In genomic region chr10:129531195-129531968, GRCh38 we compare ENCODE assay signal across 10 cellular contexts.
A peak's percentile ranks its signal among the peaks of the same experiment; 100 is the strongest.
DNase-seq lines count a peak whose midpoint lies in the region; ATAC-seq and TF ChIP-seq lines count a peak whose summit lies in the region.
"Had no signal": no experiment of that assay in that cellular context is flagged by ENCODE, and none has a peak within 500 bp of the region (broad histone marks: within the 10 kb centered on the region; RNA-seq: fewer than 3 reads in every experiment).

No MANE protein-coding gene starts in this region.

- H4K20me1 ChIP-seq in Karpas-422 (ENCODE audit: insufficient read depth, low read depth, low read length): no peaks in the 10 kb centered on the region

- ATAC-seq in left colon: no peak

- H3K4me1 Mint-ChIP-seq in endodermal cell (peaks cover 8% of the 10 kb centered on the region), chondrocyte (ENCODE audit: low read depth) (peaks cover 11% of the 10 kb centered on the region)

- no peak overlapping the region for H2AFZ ChIP-seq in Karpas-422 (ENCODE audit: low read length)

- H3K36me3 Mint-ChIP-seq in endodermal cell (ENCODE audit: low read depth) (peaks cover 19% of the 10 kb centered on the region), chondrocyte (ENCODE audit: low read depth) (no peaks in the 10 kb centered on the region)

- no peak overlapping the region for H3K9ac ChIP-seq in endodermal cell (ENCODE audit: extremely low read depth, low read length, poor library complexity, severe bottlenecking)
- no peak overlapping the region for H3K9ac ChIP-seq in Karpas-422 (ENCODE audit: low read length)

- H3K9me3 Mint-ChIP-seq in endodermal cell (peaks cover 3% of the 10 kb centered on the region), chondrocyte (ENCODE audit: low read depth) (no peaks in the 10 kb centered on the region)

- H3K36me3 ChIP-seq in endodermal cell (ENCODE audit: control insufficient read depth, insufficient read depth, low read length) (no peaks in the 10 kb centered on the region), mesodermal cell (ENCODE audit: control insufficient read depth, insufficient read depth, low read length) (no peaks in the 10 kb centered on the region), Karpas-422 (ENCODE audit: insufficient read depth, low read length) (no peaks in the 10 kb centered on the region)

- H3K4me2 ChIP-seq in Karpas-422 (ENCODE audit: low read depth, low read length, poor library complexity, severe bottlenecking): no peak overlapping the region

- WGBS in endodermal cell (ENCODE audit: insufficient coverage in 1 of 2, insufficient read length in 1 of 2), 2 experiments: 95 to 98% methylated on average over 6 to 14 of the region's 15 CpGs
- 95 to 98% methylated on average over 9 to 11 of the region's 15 CpGs for WGBS in mesodermal cell (ENCODE audit: insufficient coverage in 2 of 2), 2 experiments

- no peaks in the 10 kb centered on the region for H3K9me2 ChIP-seq in Karpas-422 (replicated peaks; ENCODE audit: insufficient read depth, low read length)

- H3K27ac ChIP-seq in endodermal cell (ENCODE audit: low read depth, low read length) (no peak overlapping the region), mesodermal cell (ENCODE audit: low read depth, low read length, severe bottlenecking) (peak overlapping the region; percentile 68), Karpas-422 (ENCODE audit: low read length) (no peak overlapping the region)

- H3K4me3 Mint-ChIP-seq in endodermal cell (no peak overlapping the region), chondrocyte (ENCODE audit: unreplicated experiment) (no peak overlapping the region)

- H3K4me3 ChIP-seq in endodermal cell (ENCODE audit: low read length): no peak overlapping the region
- H3K4me3 ChIP-seq in mesodermal cell (ENCODE audit: extremely low read depth, insufficient read depth, low read length, poor library complexity, severe bottlenecking): no peak overlapping the region
- no peak overlapping the region for H3K4me3 ChIP-seq in Karpas-422 (ENCODE audit: low read length)

- TF ChIP-seq CTCF in endodermal cell (conservative IDR thresholded peaks at IDR 0.05): no peak
- no peak for TF ChIP-seq CTCF in chondrocyte (IDR thresholded peaks at IDR 0.05)

- peaks cover 9% of the 10 kb centered on the region for H3K4me1 ChIP-seq in endodermal cell (ENCODE audit: control insufficient read depth, insufficient read depth, low read length)
- H3K4me1 ChIP-seq in mesodermal cell (ENCODE audit: control insufficient read depth, insufficient read depth, low read length, poor library complexity, severe bottlenecking): peaks cover 17% of the 10 kb centered on the region
- no peaks in the 10 kb centered on the region for H3K4me1 ChIP-seq in Karpas-422 (ENCODE audit: low read length)

- no peaks in the 10 kb centered on the region for H3K27me3 ChIP-seq in endodermal cell (ENCODE audit: control insufficient read depth, insufficient read depth, low read length, poor library complexity, severe bottlenecking)
- H3K27me3 ChIP-seq in Karpas-422 (ENCODE audit: low read length): no peaks in the 10 kb centered on the region

- intact Hi-C loops in left colon (cut with DNase I, micrococcal nuclease): no loop called here

- H3K79me2 ChIP-seq in Karpas-422 (ENCODE audit: low read length): no peaks in the 10 kb centered on the region

- peak; percentile 48 for DNase-seq in Daoy (ENCODE audit: low read depth)
- peak; percentile 67 for DNase-seq in NCI-H226
- no peak for DNase-seq in endodermal cell
- DNase-seq in Karpas-422: no peak
- DNase-seq in cortex of kidney (lab: John Stamatoyannopoulos, UW): no peak
- no peak for DNase-seq in left colon
- no peak for DNase-seq in chondrocyte (ENCODE audit: low spot score)
- DNase-seq: activated CD4-positive, alpha-beta T cell treated with anti-CD3 and anti-CD28 coated beads, Interleukin-2, amount 50 U/mL, for 48 hours; NCI-H524 had no signal

- H3K27me3 Mint-ChIP-seq in endodermal cell (ENCODE audit: insufficient read depth) (no peaks in the 10 kb centered on the region), chondrocyte (ENCODE audit: low read depth) (no peaks in the 10 kb centered on the region)

- H3K27ac Mint-ChIP-seq in endodermal cell (peak overlapping the region; percentile 90), chondrocyte (ENCODE audit: unreplicated experiment) (no peak overlapping the region)

- H3K9me3 ChIP-seq in endodermal cell (ENCODE audit: control insufficient read depth, low read length) (no peaks in the 10 kb centered on the region), mesodermal cell (ENCODE audit: control insufficient read depth, low read length) (no peaks in the 10 kb centered on the region), Karpas-422 (ENCODE audit: low read length) (peaks cover 21% of the 10 kb centered on the region; the same call in 1 of the 2 replicates)

Comparison
In these comparisons a context has a peak if more than half of its experiments do, and no peak if none do; other contexts are left out.
1. DNase-seq: peak in Daoy (single experiment) and NCI-H226 (single experiment); none in endodermal cell (single experiment), Karpas-422 (single experiment), cortex of kidney (single experiment), left colon (0 of 2) and chondrocyte (single experiment).